ENCODE assay signal across 26 cellular contexts in the genomic region with DNA sequence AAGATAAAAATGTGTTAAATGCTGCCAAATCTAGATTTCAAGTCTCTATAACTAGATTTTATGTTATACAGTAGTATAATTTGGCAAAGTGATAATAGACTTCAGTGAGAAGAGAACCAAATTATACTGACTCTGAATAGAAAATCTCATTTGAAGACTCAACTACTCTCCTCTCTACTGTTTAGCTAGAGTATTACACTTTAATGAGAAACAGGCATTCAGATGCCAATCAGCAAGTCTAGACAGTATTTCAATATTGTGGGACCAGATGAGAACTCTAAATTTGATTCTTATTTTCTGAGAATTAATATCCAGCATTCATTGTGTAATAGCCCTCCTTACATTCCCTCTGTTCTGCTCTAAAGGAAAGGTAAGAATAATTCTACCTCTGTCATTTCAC.
"Had no signal": no experiment of that assay in that cellular context is flagged by ENCODE, and none has a peak within 500 bp of the region (broad histone marks: within the 10 kb centered on the region; RNA-seq: fewer than 3 reads in every experiment).

No MANE protein-coding gene starts in this region.

- H3K27me3 ChIP-seq: neutrophil, ovary, right lobe of liver, sigmoid colon, stomach, thyroid gland, tibial nerve, upper lobe of left lung, vagina had no signal

- H3K9me3 ChIP-seq: neutrophil, ovary, psoas muscle, right lobe of liver, sigmoid colon, thoracic aorta, thyroid gland, upper lobe of left lung, vagina had no signal

- DNase-seq: nephron progenitor cell; occipital lobe; ovary; posterior cingulate gyrus; psoas muscle; right cardiac atrium; right lobe of liver; sigmoid colon; small intestine; stimulated activated CD4-positive, alpha-beta T cell treated with anti-CD3 and anti-CD28 coated beads, Interleukin-15, amount 100 ng/mL, for 24 hours; stimulated activated CD4-positive, alpha-beta T cell treated with anti-CD3 and anti-CD28 coated beads, Interleukin-2, amount 100 ng/mL, for 24 hours; stimulated activated CD4-positive, alpha-beta T cell treated with anti-CD3 and anti-CD28 coated beads, Interleukin-2, amount 100 ng/mL, for 48 hours; stimulated activated CD4-positive, alpha-beta T cell treated with anti-CD3 and anti-CD28 coated beads, Interleukin-4, amount 100 ng/mL, for 24 hours; stimulated activated naive B cell treated with anti-CD40 and anti-IgM and Interleukin-4, amounts not matched to agents 10 μg/mL and 1 μg/mL and 100 μg/mL, for 72 hours; stimulated activated naive CD4-positive, alpha-beta T cell treated with Interleukin-2 at 50 U/mL for 16 hours; stomach; thyroid gland; trophoblast cell; upper lobe of left lung had no signal

- ATAC-seq: natural killer cell treated with Interleukin-12 subunit alpha and Interleukin-12 subunit beta and Interleukin-15 and Interleukin-18, amount 100 ng/mL, for 72 hours; psoas muscle; right cardiac atrium; right lobe of liver; stimulated activated effector memory CD8-positive, alpha-beta T cell treated with anti-CD3 and anti-CD28 coated beads, Interleukin-12 subunit alpha, Interleukin-12 subunit beta, amount 100 ng/mL, for 72 hours; stimulated activated naive B cell treated with anti-CD40 and anti-IgM and Interleukin-4, amounts not matched to agents 10 μg/mL and 1 μg/mL and 100 μg/mL, for 72 hours had no signal

- H2AFZ ChIP-seq: parathyroid adenoma had no signal

- H3K79me2 ChIP-seq: parathyroid adenoma had no signal

- H3K4me1 ChIP-seq: parathyroid adenoma, psoas muscle, right lobe of liver, sigmoid colon, stomach, thyroid gland, upper lobe of left lung, vagina had no signal

- H3K4me3 ChIP-seq: ovary, psoas muscle, right lobe of liver, sigmoid colon, stomach, thoracic aorta, thyroid gland, tibial nerve, upper lobe of left lung, vagina had no signal

- H3K27ac ChIP-seq: neutrophil, ovary, parathyroid adenoma, psoas muscle, right lobe of liver, sigmoid colon, stomach, thoracic aorta, thyroid gland, tibial nerve, upper lobe of left lung, vagina had no signal

- H3K9ac ChIP-seq: parathyroid adenoma had no signal

- H3K36me3 ChIP-seq: neutrophil, ovary, right lobe of liver, sigmoid colon, stomach, thoracic aorta, thyroid gland, tibial nerve, upper lobe of left lung, vagina had no signal
